8 cellular contexts compared by ENCODE assay signal in the genomic region with DNA sequence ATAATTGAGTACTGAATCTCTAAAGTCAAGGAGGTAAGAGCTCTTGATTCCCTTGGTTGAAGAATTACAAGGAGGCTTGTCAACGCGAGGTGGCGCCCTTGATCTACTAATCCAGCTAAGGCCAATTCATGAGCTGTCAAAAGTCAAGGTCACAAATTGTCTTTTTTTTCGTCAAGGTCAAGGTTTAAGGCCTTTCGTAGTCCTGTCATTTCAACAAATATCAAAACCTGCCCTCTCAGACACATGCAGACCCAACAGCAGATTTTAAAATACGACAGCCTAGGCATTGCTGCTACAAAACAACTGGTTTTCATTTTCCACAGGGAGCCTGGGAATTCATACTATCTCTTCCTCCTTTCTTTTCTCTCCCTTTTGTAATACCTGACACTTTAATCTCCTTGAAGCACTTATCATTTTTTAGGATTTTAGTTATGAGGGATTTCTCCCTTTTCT. TPM values are rescaled to one million over a fixed set of nuclear protein-coding genes. Genes with fewer than 3 reads are reported as not detected.
DNase-seq lines count a peak whose midpoint lies in the region; ATAC-seq and TF ChIP-seq lines count a peak whose summit lies in the region.

No MANE protein-coding gene starts in this region.

- H3K4me1 Mint-ChIP-seq in CD14-positive monocyte: peaks cover 51% of the 10 kb centered on the region
- peaks cover 7% of the 10 kb centered on the region for H3K4me1 Mint-ChIP-seq in neural crest cell

- H3K36me3 ChIP-seq in PC-3 (ENCODE audit: low read depth, low read length) (0 out of 2 replicates have a peak, but pooled peaks cover 6% of the 10 kb centered on the region), esophagus muscularis mucosa (no peaks in the 10 kb centered on the region), stomach (no peaks in the 10 kb centered on the region)

- H3K27ac ChIP-seq in PC-3 (ENCODE audit: low read length): peak overlapping the region; percentile 21; the same call in 1 of the 2 replicates
- H3K27ac ChIP-seq in esophagus muscularis mucosa (replicated peaks in 1 of 4): no peak overlapping the region
- no peak overlapping the region for H3K27ac ChIP-seq in stomach

- DNase-seq in CD14-positive monocyte (ENCODE audit: low spot score): peak; percentile 74
- DNase-seq in HT1080 (ENCODE audit: low read depth): peak; percentile 46
- DNase-seq in PC-3: peak; percentile 89
- peak; percentile 86 for DNase-seq in activated T-cell treated with anti-CD3 and anti-CD28 coated beads, Interleukin-2, amount 50 U/mL, for 1 hour
- DNase-seq in esophagus muscularis mucosa (ENCODE audit: extremely low spot score): no peak
- peak; percentile 93 for DNase-seq in neural crest cell (ENCODE audit: low read depth, low spot score)
- DNase-seq in stomach: peak; percentile 83
- DNase-seq in NCI-H226: no peak

- peak overlapping the region; percentile 99 for H3K4me2 ChIP-seq in PC-3 (ENCODE audit: low read length)

- H3K9me3 ChIP-seq in PC-3 (ENCODE audit: low read length): no peaks in the 10 kb centered on the region
- no peaks in the 10 kb centered on the region for H3K9me3 ChIP-seq in esophagus muscularis mucosa
- H3K9me3 ChIP-seq in stomach: no peaks in the 10 kb centered on the region

- H3F3A ChIP-seq in PC-3 (ENCODE audit: low read length, unreplicated experiment): no peaks in the 10 kb centered on the region

- CTCF ChIA-PET in PC-3 (lab: Charles Lee): interaction anchor here (0.6 to 2.1 kb wide), 19 partner anchors 9 to 865 kb away, joined by 3 to 35 read pairs (median 4); partner anchors contain the start of gene TAX1BP1

- peaks cover 0 to 40% (median 24%) of the 10 kb centered on the region in 7 donors for H3K9me3 Mint-ChIP-seq in CD14-positive monocyte
- H3K9me3 Mint-ChIP-seq in neural crest cell: no peaks in the 10 kb centered on the region

- no peak for ATAC-seq in PC-3

- peaks cover 12% of the 10 kb centered on the region; the same call in 1 of the 2 replicates for H4K20me1 ChIP-seq in PC-3 (ENCODE audit: low read length)

- H2AFZ ChIP-seq in PC-3 (ENCODE audit: low read length): no peak overlapping the region

- H3K27ac Mint-ChIP-seq in CD14-positive monocyte (no peak overlapping the region), neural crest cell (ENCODE audit: unreplicated experiment) (no peak overlapping the region)

- H3K4me1 ChIP-seq in PC-3 (ENCODE audit: insufficient read depth, low read length) (peaks cover 14% of the 10 kb centered on the region), esophagus muscularis mucosa (peaks cover 28 to 54% (median 50%) of the 10 kb centered on the region in 4 donors), stomach (peaks cover 39 to 57% (median 51%) of the 10 kb centered on the region in 4 donors)

- 4% methylated on average over 6 of the region's 6 CpGs for WGBS in esophagus muscularis mucosa
- WGBS in stomach, 5 donors: 2 to 5% (median 3%) methylated on average over 6 of the region's 6 CpGs

- TF ChIP-seq POLR2A in esophagus muscularis mucosa (IDR thresholded peaks at IDR 0.05; ENCODE audit: low read depth) (no peak), stomach (IDR thresholded peaks at IDR 0.05) (no peak)

- peak overlapping the region in 1 of 2 donors; percentile 84 for H3K4me3 Mint-ChIP-seq in CD14-positive monocyte
- peak overlapping the region; percentile 28 for H3K4me3 Mint-ChIP-seq in neural crest cell

- H3K9ac ChIP-seq in PC-3 (ENCODE audit: low read length): peak overlapping the region; percentile 97

- TF ChIP-seq CTCF in CD14-positive monocyte (IDR thresholded peaks at IDR 0.05) (peak; percentile 96), PC-3 (conservative IDR thresholded peaks at IDR 0.05; ENCODE audit: low read depth, low read length) (peak; percentile 91), esophagus muscularis mucosa (IDR thresholded peaks at IDR 0.05) (peak; percentile 61 to 70 (median 66)), neural crest cell (conservative IDR thresholded peaks at IDR 0.05) (peak; percentile 94), stomach (IDR thresholded peaks at IDR 0.05) (peak in 5 of 7 experiments; percentile 46 to 78 (median 57))

- no peaks in the 10 kb centered on the region for H3K9me2 ChIP-seq in PC-3 (replicated peaks; ENCODE audit: low read length)

- POLR2A ChIA-PET in PC-3 (lab: Charles Lee; ENCODE audit: unreplicated experiment): interaction anchor here (0.6 kb wide), 5 partner anchors 20 to 841 kb away, joined by 3 to 7 read pairs (median 4); no protein-coding TSS in a partner anchor

- BruUV-seq in PC-3 (replicated peaks; lab: Mats Ljungman, UMichigan): no TSS peak

- H3K4me3 ChIP-seq in PC-3 (ENCODE audit: low read length): peak overlapping the region; percentile 91
- H3K4me3 ChIP-seq in esophagus muscularis mucosa: no peak overlapping the region
- H3K4me3 ChIP-seq in stomach: no peak overlapping the region

- intact Hi-C loops in CD14-positive monocyte (cut with micrococcal nuclease) (loop anchor here (5.0 to 10.0 kb wide), 3 partner anchors 588 to 826 kb away; no protein-coding TSS in a partner anchor), PC-3 (cut with micrococcal nuclease) (loop anchor here (1.0 to 5.0 kb wide), 9 partner anchors 380 to 896 kb away; partner anchors contain the start of genes HIBADH and TAX1BP1), esophagus muscularis mucosa (cut with DNase I) (loop anchor here (5.0 to 10.0 kb wide), 4 partner anchors 726 to 1076 kb away; no protein-coding TSS in a partner anchor), stomach (cut with DNase I; ENCODE audit: low total_unique reads) (no loop called here)

- TF ChIP-seq EP300 in esophagus muscularis mucosa (IDR thresholded peaks at IDR 0.05): no peak
- no peak for TF ChIP-seq EP300 in stomach (IDR thresholded peaks at IDR 0.05)

- peaks cover 84 to 91% (median 87%) of the 10 kb centered on the region in 3 donors for H3K27me3 Mint-ChIP-seq in CD14-positive monocyte (ENCODE audit: low read depth in 3 of 3)
- peaks cover 94% of the 10 kb centered on the region for H3K27me3 Mint-ChIP-seq in neural crest cell (ENCODE audit: low read depth)

- no peaks in the 10 kb centered on the region for H3K27me3 ChIP-seq in PC-3 (ENCODE audit: low read length)
- H3K27me3 ChIP-seq in esophagus muscularis mucosa: peaks cover 10 to 100% (median 85%) of the 10 kb centered on the region in 4 donors
- H3K27me3 ChIP-seq in stomach: peaks cover 58 to 100% (median 95%) of the 10 kb centered on the region in 3 donors

- H3K36me3 Mint-ChIP-seq in CD14-positive monocyte (peaks cover 11 to 17% of the 10 kb centered on the region in 2 donors), neural crest cell (ENCODE audit: low read depth) (no peaks in the 10 kb centered on the region)

- H3K79me2 ChIP-seq in PC-3 (ENCODE audit: low read length): peaks cover 95% of the 10 kb centered on the region

RNA-seq across cellular contexts. Expression of gene HOXA13, which starts 3.6 kb away (rescaled TPM):
- polyA plus RNA-seq in CD14-positive monocyte (not detected), stomach (not detected)
- total RNA-seq in HT1080 (2014; rRNA removed; shearing (Covaris generic)): 0.70 and 0.88 TPM in 2 replicates
- 0.84 and 0.85 TPM in 2 replicates for polyA plus RNA-seq in HT1080 (2015; cell fraction: cytosol; rRNA removed)
- polyA plus RNA-seq in HT1080 (2015; cell fraction: nucleus; rRNA removed): 0.67 and 0.86 TPM in 2 replicates
- total RNA-seq in PC-3 (2014; rRNA removed) (12.1 and 14.9 TPM in 2 replicates), esophagus muscularis mucosa (not detected), neural crest cell (not detected in 2 replicates), stomach (10 to 100 TPM in 1 of 5 donors, not detected in 4; 29.0 TPM)

RNA-seq across cellular contexts. Expression of gene HOXA11, which starts 11.3 kb away (rescaled TPM):
- not detected for polyA plus RNA-seq in CD14-positive monocyte
- total RNA-seq in HT1080 (2014; rRNA removed; shearing (Covaris generic)): not detected in 2 replicates
- polyA plus RNA-seq in HT1080 (2015; cell fraction: cytosol; rRNA removed): not detected in 2 replicates
- polyA plus RNA-seq in HT1080 (2015; cell fraction: nucleus; rRNA removed): not detected in 2 replicates
- total RNA-seq in PC-3 (2014; rRNA removed): 26.6 and 31.4 TPM in 2 replicates
- not detected for total RNA-seq in esophagus muscularis mucosa
- total RNA-seq in neural crest cell: not detected in 2 replicates
- total RNA-seq in stomach: 1 to 10 TPM in 1 of 5 donors, not detected in 4; 5.2 TPM
- not detected for polyA plus RNA-seq in stomach

RNA-seq across cellular contexts. Expression of gene HOXA10, which starts 22.2 kb away (rescaled TPM):
- polyA plus RNA-seq in CD14-positive monocyte (1 to 10 TPM in 1 of 2 donors, under 1 TPM in 1; 0.33 to 3.2 TPM), stomach (under 1 TPM in 1 of 3 donors, not detected in 2; 0.18 TPM)
- total RNA-seq in HT1080 (2014; rRNA removed; shearing (Covaris generic)): 22.7 and 29.3 TPM in 2 replicates
- 23.2 and 26.9 TPM in 2 replicates for polyA plus RNA-seq in HT1080 (2015; cell fraction: cytosol; rRNA removed)
- polyA plus RNA-seq in HT1080 (2015; cell fraction: nucleus; rRNA removed): 13.9 and 15.3 TPM in 2 replicates
- total RNA-seq in PC-3 (2014; rRNA removed) (36.0 and 46.1 TPM in 2 replicates), esophagus muscularis mucosa (not detected), neural crest cell (0.35 TPM in 1 of 2 replicates, not detected in the other), stomach (100 to 1,000 TPM in 1 of 5 donors, under 1 TPM in 1, not detected in 3; 0.92 to 337 TPM)

RNA-seq across cellular contexts. Expression of gene HOXA9, which starts 31.0 kb away (rescaled TPM):
- polyA plus RNA-seq in CD14-positive monocyte: 1 to 10 TPM in 1 of 2 donors, under 1 TPM in 1; 0.55 to 1.9 TPM
- 33.8 and 45.8 TPM in 2 replicates for total RNA-seq in HT1080 (2014; rRNA removed; shearing (Covaris generic))
- 51.8 and 53.3 TPM in 2 replicates for polyA plus RNA-seq in HT1080 (2015; cell fraction: cytosol; rRNA removed)
- polyA plus RNA-seq in HT1080 (2015; cell fraction: nucleus; rRNA removed): 78.8 and 88.3 TPM in 2 replicates
- 69.0 and 85.3 TPM in 2 replicates for total RNA-seq in PC-3 (2014; rRNA removed)
- total RNA-seq in esophagus muscularis mucosa: under 1 TPM in 1 of 4 donors, not detected in 3; 0.50 TPM
- total RNA-seq in neural crest cell: 9.0 and 10.0 TPM in 2 replicates
- total RNA-seq in stomach: 10 to 100 TPM in 1 of 5 donors, not detected in 4; 68.1 TPM
- polyA plus RNA-seq in stomach: under 1 TPM in 1 of 3 donors, not detected in 2; 0.25 TPM

RNA-seq across cellular contexts. Expression of gene HOXA7, which starts 39.8 kb away (rescaled TPM):
- not detected for polyA plus RNA-seq in CD14-positive monocyte
- not detected in 2 replicates for total RNA-seq in HT1080 (2014; rRNA removed; shearing (Covaris generic))
- 0.41 and 1.0 TPM in 2 replicates for polyA plus RNA-seq in HT1080 (2015; cell fraction: cytosol; rRNA removed)
- 0.07 and 0.34 TPM in 2 replicates for polyA plus RNA-seq in HT1080 (2015; cell fraction: nucleus; rRNA removed)
- 2.6 and 2.8 TPM in 2 replicates for total RNA-seq in PC-3 (2014; rRNA removed)
- 1 to 10 TPM in 1 of 4 donors, under 1 TPM in 3; 0.33 to 1.7 (median 0.49) TPM for total RNA-seq in esophagus muscularis mucosa
- total RNA-seq in neural crest cell: 7.1 and 8.8 TPM in 2 replicates
- 10 to 100 TPM in 1 of 5 donors, 1 to 10 TPM in 3, not detected in 1; 1.1 to 34.8 (median 3.3) TPM for total RNA-seq in stomach
- 1 to 10 TPM in 1 of 3 donors, under 1 TPM in 2; 0.98 to 7.9 (median 1.00) TPM for polyA plus RNA-seq in stomach

Comparison
In these comparisons a context has a peak if more than half of its experiments do, and no peak if none do; other contexts are left out.
1. DNase-seq: peak in CD14-positive monocyte (single experiment), HT1080 (single experiment), PC-3 (single experiment), activated T-cell treated with anti-CD3 and anti-CD28 coated beads, Interleukin-2, amount 50 U/mL, for 1 hour (single experiment), neural crest cell (single experiment) and stomach (single experiment); none in esophagus muscularis mucosa (single experiment) and NCI-H226 (single experiment).
2. Peak in every context shown above with its lines, with median percentiles within 50 percentile points of each other: CTCF ChIP-seq.